8 cellular contexts compared by ENCODE assay signal in the genomic region with DNA sequence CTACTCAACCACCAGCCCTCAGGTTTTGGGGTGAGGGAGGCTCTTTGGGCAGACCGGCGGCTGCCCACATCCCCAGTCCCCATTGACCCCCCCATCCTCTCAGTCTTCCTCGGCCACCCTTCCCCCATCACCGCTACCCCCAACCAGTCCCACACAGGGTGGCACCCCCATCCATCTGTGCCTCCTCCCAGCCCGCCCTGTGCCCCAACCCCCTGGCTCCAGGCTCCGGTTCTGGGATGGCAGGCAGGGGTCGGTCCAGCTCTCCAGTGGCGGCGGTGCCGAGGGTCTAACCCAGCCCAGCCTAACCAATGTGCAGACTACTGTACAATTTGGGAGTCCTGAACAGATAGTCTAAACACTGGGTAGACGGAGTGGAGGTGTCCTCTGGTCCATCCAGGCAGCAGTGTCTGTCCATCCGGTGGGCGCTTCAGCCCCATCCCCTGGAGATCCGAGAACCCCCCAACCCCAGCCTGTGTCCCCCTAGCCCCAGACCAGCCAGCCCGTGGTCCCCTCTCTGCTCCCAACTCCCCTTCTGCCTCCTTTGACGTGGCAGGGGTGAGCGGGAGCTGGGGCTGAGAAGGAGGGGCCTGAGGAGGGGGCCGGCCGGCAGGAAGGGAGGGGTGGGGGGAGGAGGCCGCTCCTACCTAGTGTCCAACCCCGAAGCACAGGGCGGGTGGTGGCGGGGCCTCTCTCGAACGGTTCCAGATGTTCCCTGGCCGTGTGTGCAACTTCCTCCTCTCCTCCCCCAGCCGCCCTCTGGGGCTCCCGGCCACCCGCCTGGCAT. TPM values are rescaled to one million over a fixed set of nuclear protein-coding genes. Genes with fewer than 3 reads are reported as not detected.
DNase-seq lines count a peak whose midpoint lies in the region; ATAC-seq, FAIRE-seq and TF ChIP-seq lines count a peak whose summit lies in the region.

No MANE protein-coding gene starts in this region.

- H3K27me3 Mint-ChIP-seq in activated CD8-positive, alpha-beta T cell treated with anti-CD3 and anti-CD28 coated beads for 36 hours = peaks cover 17% of the 10 kb centered on the region
- peaks cover 14% of the 10 kb centered on the region for H3K27me3 Mint-ChIP-seq in activated naive CD4-positive, alpha-beta T cell treated with anti-CD3 and anti-CD28 coated beads for 36 hours (ENCODE audit: low read depth)

- H3K36me3 ChIP-seq in HUES64 (ENCODE audit: insufficient read depth, low read length) (peaks cover 33% of the 10 kb centered on the region), kidney (ENCODE audit: control insufficient read depth in 1 of 2, insufficient read depth in 2 of 2, low read length in 2 of 2) (no peaks in the 10 kb centered on the region), testis (ENCODE audit: low read depth, missing control alignments) (no peaks in the 10 kb centered on the region)

- WGBS in HUES64 = 55% methylated on average over 23 of the region's 29 CpGs
- WGBS in testis, 2 donors = 23 to 43% methylated on average over 9 to 29 of the region's 29 CpGs

- peaks cover 10% of the 10 kb centered on the region for H3K4me1 ChIP-seq in HUES64 (ENCODE audit: insufficient read depth, low read length)
- peaks cover 0 to 6% of the 10 kb centered on the region in 2 donors for H3K4me1 ChIP-seq in kidney (ENCODE audit: control insufficient read depth in 1 of 2, insufficient read depth in 1 of 2, low read depth in 1 of 2, low read length in 2 of 2)
- H3K4me1 ChIP-seq in testis = peaks cover 15% of the 10 kb centered on the region

- H3K4me1 Mint-ChIP-seq in activated CD8-positive, alpha-beta T cell treated with anti-CD3 and anti-CD28 coated beads for 36 hours (ENCODE audit: low read depth) = peaks cover 17% of the 10 kb centered on the region
- peaks cover 8% of the 10 kb centered on the region for H3K4me1 Mint-ChIP-seq in activated naive CD4-positive, alpha-beta T cell treated with anti-CD3 and anti-CD28 coated beads for 36 hours (ENCODE audit: low read depth)

- ATAC-seq in GM18511 (IDR thresholded peaks at IDR 0.05; ENCODE audit: unreplicated experiment) = no peak
- ATAC-seq in activated CD8-positive, alpha-beta T cell treated with anti-CD3 and anti-CD28 coated beads for 36 hours = no peak

- no peak overlapping the region for H3K27ac ChIP-seq in HUES64 (ENCODE audit: low read depth, low read length)
- no peak overlapping the region for H3K27ac ChIP-seq in kidney (ENCODE audit: low read depth in 2 of 2, low read length in 2 of 2)
- H3K27ac ChIP-seq in testis = peak overlapping the region in 1 of 2 donors; percentile 53

- H3K9ac ChIP-seq in HUES64 (ENCODE audit: low read depth, low read length) (no peak overlapping the region), kidney (ENCODE audit: low read length in 2 of 2) (no peak overlapping the region)

- no peak overlapping the region for H3K4me3 Mint-ChIP-seq in activated CD8-positive, alpha-beta T cell treated with anti-CD3 and anti-CD28 coated beads for 36 hours
- no peak overlapping the region for H3K4me3 Mint-ChIP-seq in activated naive CD4-positive, alpha-beta T cell treated with anti-CD3 and anti-CD28 coated beads for 36 hours

- H3K36me3 Mint-ChIP-seq in activated CD8-positive, alpha-beta T cell treated with anti-CD3 and anti-CD28 coated beads for 36 hours (ENCODE audit: low read depth) = no peaks in the 10 kb centered on the region
- H3K36me3 Mint-ChIP-seq in activated naive CD4-positive, alpha-beta T cell treated with anti-CD3 and anti-CD28 coated beads for 36 hours (ENCODE audit: low read depth) = no peaks in the 10 kb centered on the region

- FAIRE-seq in kidney (lab: Jason Lieb, UNC) = no peak

- H3K9me3 ChIP-seq in HUES64 (ENCODE audit: insufficient read depth, low read depth, low read length) (no peaks in the 10 kb centered on the region), kidney (ENCODE audit: control insufficient read depth in 1 of 2, low read length in 2 of 2) (no peaks in the 10 kb centered on the region), testis (no peaks in the 10 kb centered on the region)

- no peaks in the 10 kb centered on the region for H3K9me3 Mint-ChIP-seq in activated CD8-positive, alpha-beta T cell treated with anti-CD3 and anti-CD28 coated beads for 36 hours
- H3K9me3 Mint-ChIP-seq in activated naive CD4-positive, alpha-beta T cell treated with anti-CD3 and anti-CD28 coated beads for 36 hours = no peaks in the 10 kb centered on the region

- CTCF ChIA-PET in activated CD8-positive, alpha-beta T cell treated with anti-CD3 and anti-CD28 coated beads for 36 hours (lab: Charles Lee) = interaction anchor here (1.1 kb wide), 1 partner anchor 10 kb away, joined by 3 read pairs; no protein-coding TSS in a partner anchor
- CTCF ChIA-PET in activated naive CD4-positive, alpha-beta T cell treated with anti-CD3 and anti-CD28 coated beads for 36 hours (lab: Charles Lee) = no interaction called here

- no peak for TF ChIP-seq CTCF in kidney (IDR thresholded peaks at IDR 0.05; ENCODE audit: borderline replicate concordance, extremely low read depth, insufficient read depth)
- TF ChIP-seq CTCF in testis (IDR thresholded peaks at IDR 0.05) = no peak
- TF ChIP-seq CTCF in activated CD8-positive, alpha-beta T cell treated with anti-CD3 and anti-CD28 coated beads for 36 hours (IDR thresholded peaks at IDR 0.05) = no peak

- H3K27ac Mint-ChIP-seq in activated CD8-positive, alpha-beta T cell treated with anti-CD3 and anti-CD28 coated beads for 36 hours = no peak overlapping the region
- no peak overlapping the region for H3K27ac Mint-ChIP-seq in activated naive CD4-positive, alpha-beta T cell treated with anti-CD3 and anti-CD28 coated beads for 36 hours

- DNase-seq in amniotic stem cell (lab: John Stamatoyannopoulos, UW) (peak; percentile 53), kidney (peak; percentile 86), testis (peak; percentile 68)
- DNase-seq in activated CD8-positive, alpha-beta T cell treated with anti-CD3 and anti-CD28 coated beads for 36 hours = no peak
- DNase-seq in stimulated activated CD4-positive, alpha-beta T cell treated with anti-CD3 and anti-CD28 coated beads, Interleukin-15, amount 100 ng/mL, for 24 hours = no peak
- DNase-seq in activated naive CD4-positive, alpha-beta T cell treated with anti-CD3 and anti-CD28 coated beads for 36 hours = no peak

- H3K4me3 ChIP-seq in HUES64 (ENCODE audit: low read length) (peak overlapping the region; percentile 29; the same call in 1 of the 2 replicates), kidney (ENCODE audit: low read length in 2 of 2) (no peak overlapping the region), testis (no peak overlapping the region)

- intact Hi-C loops in kidney (cut with DNase I) = no loop called here
- intact Hi-C loops in testis (cut with DNase I; ENCODE audit: low total_unique reads) = no loop called here
- intact Hi-C loops in activated CD8-positive, alpha-beta T cell treated with anti-CD3 and anti-CD28 coated beads for 36 hours (cut with micrococcal nuclease) = no loop called here
- intact Hi-C loops in activated naive CD4-positive, alpha-beta T cell treated with anti-CD3 and anti-CD28 coated beads for 36 hours (cut with micrococcal nuclease) = no loop called here

- no peak for TF ChIP-seq POLR2A in testis (IDR thresholded peaks at IDR 0.05)

- POLR2A ChIA-PET in activated CD8-positive, alpha-beta T cell treated with anti-CD3 and anti-CD28 coated beads for 36 hours (lab: Charles Lee) = no interaction called here

- H3K27me3 ChIP-seq in HUES64 (ENCODE audit: insufficient read depth, low read length) (no peaks in the 10 kb centered on the region), testis (no peaks in the 10 kb centered on the region)

RNA-seq across cellular contexts. Expression of a gene that starts 31.2 kb away (rescaled TPM):
- 22.2 TPM for polyA plus RNA-seq in HUES64 (2013, experiment 1 of 2)
- polyA plus RNA-seq in HUES64 (2013, experiment 2 of 2) = 24.2 TPM
- 79.7 TPM for total RNA-seq in kidney
- 42.9 TPM for polyA plus RNA-seq in kidney (ENCODE audit: insufficient read depth, low read depth, low replicate concordance)
- total RNA-seq in testis = 100 to 1,000 TPM; 103 to 133 TPM
- 79.8 TPM for polyA plus RNA-seq in testis (ENCODE audit: insufficient read depth, low read depth, low replicate concordance)
- 10 to 100 TPM; 29.8 to 34.6 TPM for total RNA-seq in activated CD8-positive, alpha-beta T cell treated with anti-CD3 and anti-CD28 coated beads for 36 hours
- 10 to 100 TPM; 33.3 to 34.4 TPM for total RNA-seq in activated naive CD4-positive, alpha-beta T cell treated with anti-CD3 and anti-CD28 coated beads for 36 hours

RNA-seq across cellular contexts. Expression of a gene that starts 31.4 kb away (rescaled TPM):
- polyA plus RNA-seq in HUES64 (2013, experiment 1 of 2) = 19.7 TPM
- 21.7 TPM for polyA plus RNA-seq in HUES64 (2013, experiment 2 of 2)
- total RNA-seq in kidney (20.3 TPM), testis (100 to 1,000 TPM in 1 of 2 donors, 10 to 100 TPM in 1; 69.3 to 131 TPM)
- polyA plus RNA-seq in kidney (ENCODE audit: insufficient read depth, low read depth, low replicate concordance) (67.8 TPM), testis (ENCODE audit: insufficient read depth, low read depth, low replicate concordance) (164 TPM)
- total RNA-seq in activated CD8-positive, alpha-beta T cell treated with anti-CD3 and anti-CD28 coated beads for 36 hours = 10 to 100 TPM; 12.4 to 13.3 TPM
- total RNA-seq in activated naive CD4-positive, alpha-beta T cell treated with anti-CD3 and anti-CD28 coated beads for 36 hours = 10 to 100 TPM; 13.3 to 15.5 TPM

RNA-seq across cellular contexts. Expression of a gene that starts 41.5 kb away (rescaled TPM):
- polyA plus RNA-seq in HUES64 (2013, experiment 1 of 2) = 27.4 TPM
- 32.6 TPM for polyA plus RNA-seq in HUES64 (2013, experiment 2 of 2)
- 22.6 TPM for total RNA-seq in kidney
- polyA plus RNA-seq in kidney (ENCODE audit: insufficient read depth, low read depth, low replicate concordance) = 7.3 TPM
- total RNA-seq in testis = 1 to 10 TPM; 8.0 to 9.8 TPM
- 10.7 TPM for polyA plus RNA-seq in testis (ENCODE audit: insufficient read depth, low read depth, low replicate concordance)
- under 1 TPM; 0.36 to 0.59 TPM for total RNA-seq in activated CD8-positive, alpha-beta T cell treated with anti-CD3 and anti-CD28 coated beads for 36 hours
- under 1 TPM; 0.07 to 0.77 TPM for total RNA-seq in activated naive CD4-positive, alpha-beta T cell treated with anti-CD3 and anti-CD28 coated beads for 36 hours

RNA-seq across cellular contexts. Expression of a gene that starts 53.3 kb away (rescaled TPM):
- polyA plus RNA-seq in HUES64 (2013, experiment 1 of 2) = 63.2 TPM
- 73.5 TPM for polyA plus RNA-seq in HUES64 (2013, experiment 2 of 2)
- total RNA-seq in kidney = 89.9 TPM
- 48.1 TPM for polyA plus RNA-seq in kidney (ENCODE audit: insufficient read depth, low read depth, low replicate concordance)
- 100 to 1,000 TPM; 114 to 115 TPM for total RNA-seq in testis
- polyA plus RNA-seq in testis (ENCODE audit: insufficient read depth, low read depth, low replicate concordance) = 159 TPM
- 10 to 100 TPM; 75.7 to 77.1 TPM for total RNA-seq in activated CD8-positive, alpha-beta T cell treated with anti-CD3 and anti-CD28 coated beads for 36 hours
- total RNA-seq in activated naive CD4-positive, alpha-beta T cell treated with anti-CD3 and anti-CD28 coated beads for 36 hours = 10 to 100 TPM; 79.5 to 82.8 TPM

Comparison
In these comparisons a context has a peak if more than half of its experiments do, and no peak if none do; other contexts are left out.
1. DNase-seq: peak in amniotic stem cell (single experiment), kidney (single experiment) and testis (single experiment); none in activated CD8-positive, alpha-beta T cell treated with anti-CD3 and anti-CD28 coated beads for 36 hours (single experiment), stimulated activated CD4-positive, alpha-beta T cell treated with anti-CD3 and anti-CD28 coated beads, Interleukin-15, amount 100 ng/mL, for 24 hours (single experiment) and activated naive CD4-positive, alpha-beta T cell treated with anti-CD3 and anti-CD28 coated beads for 36 hours (single experiment).
2. RNA of a gene that starts 41.5 kb away (total RNA-seq): 22.6 TPM in kidney (single experiment) and 8.0 to 9.8 TPM in testis; 0.07 to 0.77 TPM in activated naive CD4-positive, alpha-beta T cell treated with anti-CD3 and anti-CD28 coated beads for 36 hours and 0.36 to 0.59 TPM in activated CD8-positive, alpha-beta T cell treated with anti-CD3 and anti-CD28 coated beads for 36 hours; every median in the first group is over 4 times any median in the second.